In genomic region chr11:67060111-67060522, GRCh38 we compare ENCODE assay signal across 2 cellular contexts.
TF ChIP-seq lines count a peak whose summit lies in the region.

No MANE protein-coding gene starts in this region.

TF ChIP-seq in K562, 482 proteins besides CTCF, POLR2A, EP300 and RAD21:
- TF ChIP-seq JUND (IDR thresholded peaks at IDR 0.05; ENCODE audit: borderline replicate concordance, low read depth, low read length) (0 out of 2 replicates have a peak, but pooled peaks have one; percentile 10), JUND (tag; IDR thresholded peaks at IDR 0.05; ENCODE audit: borderline replicate concordance, low read depth, low read length) (no peak), DACH1 (IDR thresholded peaks at IDR 0.05; ENCODE audit: partially characterized antibody) (no peak), SNIP1 (IDR thresholded peaks at IDR 0.05; ENCODE audit: low read depth) (no peak), USF1 (CRISPR knock-in tag; IDR thresholded peaks at IDR 0.05) (no peak), FOSL1 (tag; conservative IDR thresholded peaks at IDR 0.05) (0 out of 2 replicates have a peak, but pooled peaks have one; percentile 23), TFAP4 (CRISPR knock-in tag; IDR thresholded peaks at IDR 0.05; ENCODE audit: borderline replicate concordance) (no peak), NONO (IDR thresholded peaks at IDR 0.05; ENCODE audit: low read depth in 2 of 2, low read length in 1 of 2) (no peak)

TF ChIP-seq in liver, 16 proteins besides CTCF, POLR2A, EP300 and RAD21:
- TF ChIP-seq HNF4A (conservative IDR thresholded peaks at IDR 0.05) (peak; percentile 82 to 83), HNF4G (IDR thresholded peaks at IDR 0.05) (peak; percentile 43), MAX (IDR thresholded peaks at IDR 0.05) (peak; percentile 42), YY1 (IDR thresholded peaks at IDR 0.05) (peak; percentile 62), ZBTB33 (IDR thresholded peaks at IDR 0.05) (no peak), FOXA2 (IDR thresholded peaks at IDR 0.05) (no peak), RXRA (IDR thresholded peaks at IDR 0.05) (peak; percentile 97 to 99), ATF3 (IDR thresholded peaks at IDR 0.05) (peak; percentile 29), SP1 (IDR thresholded peaks at IDR 0.05) (peak; percentile 90), NR2F2 (IDR thresholded peaks at IDR 0.05) (peak; percentile 67), REST (IDR thresholded peaks at IDR 0.05) (peak; percentile 46), GABPA (IDR thresholded peaks at IDR 0.05 in 1 of 2, conservative IDR thresholded peaks at IDR 0.05 in 1 of 2) (no peak), TAF1 (conservative IDR thresholded peaks at IDR 0.05) (no peak), FOXA1 (IDR thresholded peaks at IDR 0.05) (no peak), JUND (IDR thresholded peaks at IDR 0.05) (peak; percentile 67 to 83)
TF ChIP-seq in liver: peak in this region for 10.
